Comparison of ENCODE assay signal across 8 cellular contexts in genomic region chr5:147464211-147464610, GRCh38.
DNase-seq lines count a peak whose midpoint lies in the region; ATAC-seq and TF ChIP-seq lines count a peak whose summit lies in the region.

No MANE protein-coding gene starts in this region.

- peaks cover 21% of the 10 kb centered on the region for H3K4me1 Mint-ChIP-seq in nephron

- H3K79me2 ChIP-seq in Loucy (ENCODE audit: insufficient read depth, low read length), result no peaks in the 10 kb centered on the region

- TF ChIP-seq CTCF in Loucy (conservative IDR thresholded peaks at IDR 0.05; ENCODE audit: low read length), result peak; percentile 45
- peak; percentile 53 for TF ChIP-seq CTCF in cardiac fibroblast (IDR thresholded peaks at IDR 0.05; ENCODE audit: low read depth, low read length)
- peak; percentile 34 to 45 (median 35) for TF ChIP-seq CTCF in nephron (IDR thresholded peaks at IDR 0.05; ENCODE audit: unreplicated experiment in 3 of 3)

- no peak overlapping the region for H3K4me3 ChIP-seq in Loucy (ENCODE audit: low read length, poor library complexity, severe bottlenecking)
- H3K4me3 ChIP-seq in cardiac fibroblast (replicated peaks in 1 of 2; ENCODE audit: low read depth in 2 of 2, low read length in 2 of 2), result no peak overlapping the region

- H3K4me1 ChIP-seq in Loucy (ENCODE audit: insufficient read depth, low read length, poor library complexity, severe bottlenecking), result no peaks in the 10 kb centered on the region

- H3K9me3 Mint-ChIP-seq in nephron, result peaks cover 6% of the 10 kb centered on the region

- H3K9ac ChIP-seq in Loucy (ENCODE audit: low read depth, low read length, poor library complexity, severe bottlenecking), result no peak overlapping the region

- H3F3A ChIP-seq in Loucy (ENCODE audit: low read depth), result no peaks in the 10 kb centered on the region

- H3K36me3 Mint-ChIP-seq in nephron (ENCODE audit: low read depth), result no peaks in the 10 kb centered on the region

- no peak for ATAC-seq in HG03175 (IDR thresholded peaks at IDR 0.05; ENCODE audit: unreplicated experiment)

- peaks cover 5% of the 10 kb centered on the region for H3K27me3 Mint-ChIP-seq in nephron (ENCODE audit: low read depth)

- no peaks in the 10 kb centered on the region for H3K9me3 ChIP-seq in Loucy (ENCODE audit: insufficient read depth, low read depth, low read length)

- no peak overlapping the region for H3K4me3 Mint-ChIP-seq in nephron

- DNase-seq in ELR (ENCODE audit: low read depth), result peak; percentile 66
- DNase-seq in cardiac fibroblast (ENCODE audit: low read depth in 2 of 2), result peak; percentile 71 to 77
- no peak for DNase-seq in stimulated activated naive CD4-positive, alpha-beta T cell (lab: John Stamatoyannopoulos, UW)
- DNase-seq in NOMO-1 treated with dmso at 0.1 percent for 144 hours (lab: John Stamatoyannopoulos, UW; ENCODE audit: unreplicated experiment), result no peak
- DNase-seq in NCI-H2196 treated with DMSO at 0.1 percent for 48 hours (lab: John Stamatoyannopoulos, UW; ENCODE audit: unreplicated experiment), result no peak

- no peaks in the 10 kb centered on the region for H3K36me3 ChIP-seq in Loucy (ENCODE audit: insufficient read depth, low read length)

- no peak overlapping the region for H3K4me2 ChIP-seq in Loucy (ENCODE audit: low read depth, low read length, poor library complexity, severe bottlenecking)

- H3K27me3 ChIP-seq in Loucy (ENCODE audit: insufficient read depth, low read length, poor library complexity, severe bottlenecking), result no peaks in the 10 kb centered on the region

- H3K9me2 ChIP-seq in Loucy (replicated peaks; ENCODE audit: low read depth, low read length), result no peaks in the 10 kb centered on the region

- no peak overlapping the region for H3K27ac Mint-ChIP-seq in nephron

- no peak overlapping the region for H2AFZ ChIP-seq in Loucy (ENCODE audit: low read length)

- H4K20me1 ChIP-seq in Loucy (ENCODE audit: insufficient read depth, low read length, poor library complexity, severe bottlenecking), result no peaks in the 10 kb centered on the region

Comparison
In these comparisons a context has a peak if more than half of its experiments do, and no peak if none do; other contexts are left out.
1. DNase-seq: peak in ELR (single experiment) and cardiac fibroblast (2 of 2); none in stimulated activated naive CD4-positive, alpha-beta T cell (0 of 6), NOMO-1 treated with dmso at 0.1 percent for 144 hours (single experiment) and NCI-H2196 treated with DMSO at 0.1 percent for 48 hours (single experiment).
2. Peak in every context shown above with its lines, with median percentiles within 50 percentile points of each other: CTCF ChIP-seq.